Comparison of ENCODE assay signal across 1 cellular context in the genomic region with DNA sequence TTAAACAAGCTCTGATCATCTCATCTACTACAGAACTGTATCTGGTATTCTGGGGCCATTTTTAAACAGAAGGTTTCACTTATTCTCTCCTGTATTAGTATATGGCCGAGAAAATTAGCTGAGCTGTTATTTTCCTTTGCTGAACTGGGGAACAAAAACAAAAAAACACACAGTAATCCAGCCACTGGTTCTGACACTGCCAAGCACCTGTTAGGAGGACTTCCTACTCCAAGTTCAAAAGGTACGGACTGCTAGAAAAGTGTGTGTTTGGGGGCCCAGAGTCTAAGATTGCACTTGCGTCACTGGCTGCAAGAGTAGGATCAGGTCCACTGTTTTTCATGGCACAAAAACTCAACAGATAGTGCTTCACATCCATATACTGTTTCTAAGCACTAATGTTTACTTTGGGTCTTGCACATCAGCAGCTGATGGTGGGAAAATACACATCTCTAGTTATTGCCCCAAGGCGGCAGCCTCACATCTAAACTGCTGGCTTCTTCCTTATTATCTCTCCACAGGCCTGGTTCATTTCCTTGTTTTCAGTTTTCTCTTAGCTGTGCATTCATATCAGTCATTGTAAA.
TF ChIP-seq lines count a peak whose summit lies in the region.

No MANE protein-coding gene starts in this region.

TF ChIP-seq in HepG2, 621 proteins besides CTCF, POLR2A, EP300 and RAD21 (continued from another document and continues in another):
- TF ChIP-seq, protein P1, sequence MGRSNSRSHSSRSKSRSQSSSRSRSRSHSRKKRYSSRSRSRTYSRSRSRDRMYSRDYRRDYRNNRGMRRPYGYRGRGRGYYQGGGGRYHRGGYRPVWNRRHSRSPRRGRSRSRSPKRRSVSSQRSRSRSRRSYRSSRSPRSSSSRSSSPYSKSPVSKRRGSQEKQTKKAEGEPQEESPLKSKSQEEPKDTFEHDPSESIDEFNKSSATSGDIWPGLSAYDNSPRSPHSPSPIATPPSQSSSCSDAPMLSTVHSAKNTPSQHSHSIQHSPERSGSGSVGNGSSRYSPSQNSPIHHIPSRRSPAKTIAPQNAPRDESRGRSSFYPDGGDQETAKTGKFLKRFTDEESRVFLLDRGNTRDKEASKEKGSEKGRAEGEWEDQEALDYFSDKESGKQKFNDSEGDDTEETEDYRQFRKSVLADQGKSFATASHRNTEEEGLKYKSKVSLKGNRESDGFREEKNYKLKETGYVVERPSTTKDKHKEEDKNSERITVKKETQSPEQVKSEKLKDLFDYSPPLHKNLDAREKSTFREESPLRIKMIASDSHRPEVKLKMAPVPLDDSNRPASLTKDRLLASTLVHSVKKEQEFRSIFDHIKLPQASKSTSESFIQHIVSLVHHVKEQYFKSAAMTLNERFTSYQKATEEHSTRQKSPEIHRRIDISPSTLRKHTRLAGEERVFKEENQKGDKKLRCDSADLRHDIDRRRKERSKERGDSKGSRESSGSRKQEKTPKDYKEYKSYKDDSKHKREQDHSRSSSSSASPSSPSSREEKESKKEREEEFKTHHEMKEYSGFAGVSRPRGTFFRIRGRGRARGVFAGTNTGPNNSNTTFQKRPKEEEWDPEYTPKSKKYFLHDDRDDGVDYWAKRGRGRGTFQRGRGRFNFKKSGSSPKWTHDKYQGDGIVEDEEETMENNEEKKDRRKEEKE (IDR thresholded peaks at IDR 0.05), result no peak
- TF ChIP-seq ZNF678 (CRISPR knock-in tag; IDR thresholded peaks at IDR 0.05) (no peak), ZBTB44 (CRISPR knock-in tag; IDR thresholded peaks at IDR 0.05) (no peak), KAT7 (CRISPR knock-in tag; IDR thresholded peaks at IDR 0.05; ENCODE audit: borderline replicate concordance) (no peak), HNF4G (IDR thresholded peaks at IDR 0.05; ENCODE audit: borderline replicate concordance, low read depth, low read length) (peak; percentile 70; the same call in 1 of the 2 replicates), HNF4G (CRISPR knock-in tag; IDR thresholded peaks at IDR 0.05; ENCODE audit: borderline replicate concordance, low read depth) (no peak), NR2F6 (IDR thresholded peaks at IDR 0.05) (no peak), NR2F6 (CRISPR knock-in tag; IDR thresholded peaks at IDR 0.05) (peak; percentile 55; the same call in 1 of the 2 replicates), CREB3 (CRISPR knock-in tag; IDR thresholded peaks at IDR 0.05) (no peak), TARDBP (CRISPR knock-in tag; IDR thresholded peaks at IDR 0.05) (peak; percentile 76), BCL6 (CRISPR knock-in tag; IDR thresholded peaks at IDR 0.05) (peak; percentile 89), GTF3A (CRISPR knock-in tag; conservative IDR thresholded peaks at IDR 0.05) (no peak), ETV5 (CRISPR knock-in tag; IDR thresholded peaks at IDR 0.05; ENCODE audit: borderline replicate concordance) (peak; percentile 39; the same call in 1 of the 2 replicates), ZNF101 (CRISPR knock-in tag; IDR thresholded peaks at IDR 0.05; ENCODE audit: borderline replicate concordance, low read depth) (no peak), RFX1 (IDR thresholded peaks at IDR 0.05) (no peak), ZBTB37 (CRISPR knock-in tag; IDR thresholded peaks at IDR 0.05) (no peak), ZNF605 (CRISPR knock-in tag; IDR thresholded peaks at IDR 0.05) (no peak), NFE2L1 (CRISPR knock-in tag; IDR thresholded peaks at IDR 0.05; ENCODE audit: borderline replicate concordance) (no peak), CENPT (CRISPR knock-in tag; IDR thresholded peaks at IDR 0.05; ENCODE audit: low read depth) (no peak)
- TF ChIP-seq, protein P2, sequence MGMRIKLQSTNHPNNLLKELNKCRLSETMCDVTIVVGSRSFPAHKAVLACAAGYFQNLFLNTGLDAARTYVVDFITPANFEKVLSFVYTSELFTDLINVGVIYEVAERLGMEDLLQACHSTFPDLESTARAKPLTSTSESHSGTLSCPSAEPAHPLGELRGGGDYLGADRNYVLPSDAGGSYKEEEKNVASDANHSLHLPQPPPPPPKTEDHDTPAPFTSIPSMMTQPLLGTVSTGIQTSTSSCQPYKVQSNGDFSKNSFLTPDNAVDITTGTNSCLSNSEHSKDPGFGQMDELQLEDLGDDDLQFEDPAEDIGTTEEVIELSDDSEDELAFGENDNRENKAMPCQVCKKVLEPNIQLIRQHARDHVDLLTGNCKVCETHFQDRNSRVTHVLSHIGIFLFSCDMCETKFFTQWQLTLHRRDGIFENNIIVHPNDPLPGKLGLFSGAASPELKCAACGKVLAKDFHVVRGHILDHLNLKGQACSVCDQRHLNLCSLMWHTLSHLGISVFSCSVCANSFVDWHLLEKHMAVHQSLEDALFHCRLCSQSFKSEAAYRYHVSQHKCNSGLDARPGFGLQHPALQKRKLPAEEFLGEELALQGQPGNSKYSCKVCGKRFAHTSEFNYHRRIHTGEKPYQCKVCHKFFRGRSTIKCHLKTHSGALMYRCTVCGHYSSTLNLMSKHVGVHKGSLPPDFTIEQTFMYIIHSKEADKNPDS (CRISPR knock-in tag; IDR thresholded peaks at IDR 0.05), result peak; percentile 53; the same call in 1 of the 2 replicates
- TF ChIP-seq, protein P3, sequence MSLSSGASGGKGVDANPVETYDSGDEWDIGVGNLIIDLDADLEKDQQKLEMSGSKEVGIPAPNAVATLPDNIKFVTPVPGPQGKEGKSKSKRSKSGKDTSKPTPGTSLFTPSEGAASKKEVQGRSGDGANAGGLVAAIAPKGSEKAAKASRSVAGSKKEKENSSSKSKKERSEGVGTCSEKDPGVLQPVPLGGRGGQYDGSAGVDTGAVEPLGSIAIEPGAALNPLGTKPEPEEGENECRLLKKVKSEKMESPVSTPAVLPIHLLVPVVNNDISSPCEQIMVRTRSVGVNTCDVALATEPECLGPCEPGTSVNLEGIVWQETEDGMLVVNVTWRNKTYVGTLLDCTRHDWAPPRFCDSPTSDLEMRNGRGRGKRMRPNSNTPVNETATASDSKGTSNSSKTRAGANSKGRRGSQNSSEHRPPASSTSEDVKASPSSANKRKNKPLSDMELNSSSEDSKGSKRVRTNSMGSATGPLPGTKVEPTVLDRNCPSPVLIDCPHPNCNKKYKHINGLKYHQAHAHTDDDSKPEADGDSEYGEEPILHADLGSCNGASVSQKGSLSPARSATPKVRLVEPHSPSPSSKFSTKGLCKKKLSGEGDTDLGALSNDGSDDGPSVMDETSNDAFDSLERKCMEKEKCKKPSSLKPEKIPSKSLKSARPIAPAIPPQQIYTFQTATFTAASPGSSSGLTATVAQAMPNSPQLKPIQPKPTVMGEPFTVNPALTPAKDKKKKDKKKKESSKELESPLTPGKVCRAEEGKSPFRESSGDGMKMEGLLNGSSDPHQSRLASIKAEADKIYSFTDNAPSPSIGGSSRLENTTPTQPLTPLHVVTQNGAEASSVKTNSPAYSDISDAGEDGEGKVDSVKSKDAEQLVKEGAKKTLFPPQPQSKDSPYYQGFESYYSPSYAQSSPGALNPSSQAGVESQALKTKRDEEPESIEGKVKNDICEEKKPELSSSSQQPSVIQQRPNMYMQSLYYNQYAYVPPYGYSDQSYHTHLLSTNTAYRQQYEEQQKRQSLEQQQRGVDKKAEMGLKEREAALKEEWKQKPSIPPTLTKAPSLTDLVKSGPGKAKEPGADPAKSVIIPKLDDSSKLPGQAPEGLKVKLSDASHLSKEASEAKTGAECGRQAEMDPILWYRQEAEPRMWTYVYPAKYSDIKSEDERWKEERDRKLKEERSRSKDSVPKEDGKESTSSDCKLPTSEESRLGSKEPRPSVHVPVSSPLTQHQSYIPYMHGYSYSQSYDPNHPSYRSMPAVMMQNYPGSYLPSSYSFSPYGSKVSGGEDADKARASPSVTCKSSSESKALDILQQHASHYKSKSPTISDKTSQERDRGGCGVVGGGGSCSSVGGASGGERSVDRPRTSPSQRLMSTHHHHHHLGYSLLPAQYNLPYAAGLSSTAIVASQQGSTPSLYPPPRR (CRISPR knock-in tag; IDR thresholded peaks at IDR 0.05; ENCODE audit: borderline replicate concordance), result peak; percentile 68
- TF ChIP-seq, protein P4, sequence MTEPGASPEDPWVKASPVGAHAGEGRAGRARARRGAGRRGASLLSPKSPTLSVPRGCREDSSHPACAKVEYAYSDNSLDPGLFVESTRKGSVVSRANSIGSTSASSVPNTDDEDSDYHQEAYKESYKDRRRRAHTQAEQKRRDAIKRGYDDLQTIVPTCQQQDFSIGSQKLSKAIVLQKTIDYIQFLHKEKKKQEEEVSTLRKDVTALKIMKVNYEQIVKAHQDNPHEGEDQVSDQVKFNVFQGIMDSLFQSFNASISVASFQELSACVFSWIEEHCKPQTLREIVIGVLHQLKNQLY (CRISPR knock-in tag; IDR thresholded peaks at IDR 0.05), result no peak
- TF ChIP-seq, protein P5, sequence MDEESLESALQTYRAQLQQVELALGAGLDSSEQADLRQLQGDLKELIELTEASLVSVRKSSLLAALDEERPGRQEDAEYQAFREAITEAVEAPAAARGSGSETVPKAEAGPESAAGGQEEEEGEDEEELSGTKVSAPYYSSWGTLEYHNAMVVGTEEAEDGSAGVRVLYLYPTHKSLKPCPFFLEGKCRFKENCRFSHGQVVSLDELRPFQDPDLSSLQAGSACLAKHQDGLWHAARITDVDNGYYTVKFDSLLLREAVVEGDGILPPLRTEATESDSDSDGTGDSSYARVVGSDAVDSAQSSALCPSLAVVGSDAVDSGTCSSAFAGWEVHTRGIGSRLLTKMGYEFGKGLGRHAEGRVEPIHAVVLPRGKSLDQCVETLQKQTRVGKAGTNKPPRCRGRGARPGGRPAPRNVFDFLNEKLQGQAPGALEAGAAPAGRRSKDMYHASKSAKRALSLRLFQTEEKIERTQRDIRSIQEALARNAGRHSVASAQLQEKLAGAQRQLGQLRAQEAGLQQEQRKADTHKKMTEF (CRISPR knock-in tag; IDR thresholded peaks at IDR 0.05), result peak; percentile 79
- TF ChIP-seq, protein P6, sequence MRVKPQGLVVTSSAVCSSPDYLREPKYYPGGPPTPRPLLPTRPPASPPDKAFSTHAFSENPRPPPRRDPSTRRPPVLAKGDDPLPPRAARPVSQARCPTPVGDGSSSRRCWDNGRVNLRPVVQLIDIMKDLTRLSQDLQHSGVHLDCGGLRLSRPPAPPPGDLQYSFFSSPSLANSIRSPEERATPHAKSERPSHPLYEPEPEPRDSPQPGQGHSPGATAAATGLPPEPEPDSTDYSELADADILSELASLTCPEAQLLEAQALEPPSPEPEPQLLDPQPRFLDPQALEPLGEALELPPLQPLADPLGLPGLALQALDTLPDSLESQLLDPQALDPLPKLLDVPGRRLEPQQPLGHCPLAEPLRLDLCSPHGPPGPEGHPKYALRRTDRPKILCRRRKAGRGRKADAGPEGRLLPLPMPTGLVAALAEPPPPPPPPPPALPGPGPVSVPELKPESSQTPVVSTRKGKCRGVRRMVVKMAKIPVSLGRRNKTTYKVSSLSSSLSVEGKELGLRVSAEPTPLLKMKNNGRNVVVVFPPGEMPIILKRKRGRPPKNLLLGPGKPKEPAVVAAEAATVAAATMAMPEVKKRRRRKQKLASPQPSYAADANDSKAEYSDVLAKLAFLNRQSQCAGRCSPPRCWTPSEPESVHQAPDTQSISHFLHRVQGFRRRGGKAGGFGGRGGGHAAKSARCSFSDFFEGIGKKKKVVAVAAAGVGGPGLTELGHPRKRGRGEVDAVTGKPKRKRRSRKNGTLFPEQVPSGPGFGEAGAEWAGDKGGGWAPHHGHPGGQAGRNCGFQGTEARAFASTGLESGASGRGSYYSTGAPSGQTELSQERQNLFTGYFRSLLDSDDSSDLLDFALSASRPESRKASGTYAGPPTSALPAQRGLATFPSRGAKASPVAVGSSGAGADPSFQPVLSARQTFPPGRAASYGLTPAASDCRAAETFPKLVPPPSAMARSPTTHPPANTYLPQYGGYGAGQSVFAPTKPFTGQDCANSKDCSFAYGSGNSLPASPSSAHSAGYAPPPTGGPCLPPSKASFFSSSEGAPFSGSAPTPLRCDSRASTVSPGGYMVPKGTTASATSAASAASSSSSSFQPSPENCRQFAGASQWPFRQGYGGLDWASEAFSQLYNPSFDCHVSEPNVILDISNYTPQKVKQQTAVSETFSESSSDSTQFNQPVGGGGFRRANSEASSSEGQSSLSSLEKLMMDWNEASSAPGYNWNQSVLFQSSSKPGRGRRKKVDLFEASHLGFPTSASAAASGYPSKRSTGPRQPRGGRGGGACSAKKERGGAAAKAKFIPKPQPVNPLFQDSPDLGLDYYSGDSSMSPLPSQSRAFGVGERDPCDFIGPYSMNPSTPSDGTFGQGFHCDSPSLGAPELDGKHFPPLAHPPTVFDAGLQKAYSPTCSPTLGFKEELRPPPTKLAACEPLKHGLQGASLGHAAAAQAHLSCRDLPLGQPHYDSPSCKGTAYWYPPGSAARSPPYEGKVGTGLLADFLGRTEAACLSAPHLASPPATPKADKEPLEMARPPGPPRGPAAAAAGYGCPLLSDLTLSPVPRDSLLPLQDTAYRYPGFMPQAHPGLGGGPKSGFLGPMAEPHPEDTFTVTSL (CRISPR knock-in tag; IDR thresholded peaks at IDR 0.05; ENCODE audit: borderline replicate concordance), result peak; percentile 86; the same call in 1 of the 2 replicates
- TF ChIP-seq, protein P7, sequence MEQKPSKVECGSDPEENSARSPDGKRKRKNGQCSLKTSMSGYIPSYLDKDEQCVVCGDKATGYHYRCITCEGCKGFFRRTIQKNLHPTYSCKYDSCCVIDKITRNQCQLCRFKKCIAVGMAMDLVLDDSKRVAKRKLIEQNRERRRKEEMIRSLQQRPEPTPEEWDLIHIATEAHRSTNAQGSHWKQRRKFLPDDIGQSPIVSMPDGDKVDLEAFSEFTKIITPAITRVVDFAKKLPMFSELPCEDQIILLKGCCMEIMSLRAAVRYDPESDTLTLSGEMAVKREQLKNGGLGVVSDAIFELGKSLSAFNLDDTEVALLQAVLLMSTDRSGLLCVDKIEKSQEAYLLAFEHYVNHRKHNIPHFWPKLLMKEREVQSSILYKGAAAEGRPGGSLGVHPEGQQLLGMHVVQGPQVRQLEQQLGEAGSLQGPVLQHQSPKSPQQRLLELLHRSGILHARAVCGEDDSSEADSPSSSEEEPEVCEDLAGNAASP (CRISPR knock-in tag; IDR thresholded peaks at IDR 0.05; ENCODE audit: borderline replicate concordance), result 0 out of 2 replicates have a peak, but pooled peaks have one; percentile 21
